ENCODE assay signal across 8 cellular contexts in genomic region chr22:30763815-30764686, GRCh38.
DNase-seq lines count a peak whose midpoint lies in the region; ATAC-seq and TF ChIP-seq lines count a peak whose summit lies in the region.

No MANE protein-coding gene starts in this region.

- H3K36me3 Mint-ChIP-seq in activated CD4-positive, alpha-beta T cell treated with anti-CD3 and anti-CD28 coated beads, Interleukin-2, amount 10 ng/mL, durations not matched to agents 7 days and 5 days (ENCODE audit: low read depth) = no peaks in the 10 kb centered on the region
- H3K36me3 Mint-ChIP-seq in naive B cell = no peaks in the 10 kb centered on the region

- in situ Hi-C loops in GM23248 (cut with MboI) = loop anchor here (5.0 kb wide), 1 partner anchor 158 kb away; no protein-coding TSS in a partner anchor

- no peak overlapping the region for H3K4me2 ChIP-seq in GM23248 (ENCODE audit: unreplicated experiment)

- intact Hi-C loops in thyroid gland (cut with DNase I) = no loop called here

- WGBS in GM23248 (ENCODE audit: low coverage in 1 of 2, low lambda C conversion rate in 2 of 2, missing lambda C conversion rate in 2 of 2), 2 experiments = 52 to 54% methylated on average over 11 to 12 of the region's 12 CpGs
- whole genome bisulfite sequencing in thyroid gland, 2 donors = 38 to 45% methylated on average over 12 of the region's 12 CpGs

- no peaks in the 10 kb centered on the region for H3K9me3 Mint-ChIP-seq in activated CD4-positive, alpha-beta T cell treated with anti-CD3 and anti-CD28 coated beads, Interleukin-2, amount 10 ng/mL, durations not matched to agents 7 days and 5 days
- no peaks in the 10 kb centered on the region for H3K9me3 Mint-ChIP-seq in naive B cell

- H2AFZ ChIP-seq in GM23248 = no peak overlapping the region

- H3F3A ChIP-seq in GM23248 (ENCODE audit: insufficient read depth) = 0 out of 2 replicates have a peak, but pooled peaks cover 3% of the 10 kb centered on the region

- POLR2A ChIA-PET in activated CD4-positive, alpha-beta T cell treated with anti-CD3 and anti-CD28 coated beads, Interleukin-2, amount 10 ng/mL, durations not matched to agents 7 days and 5 days (lab: Charles Lee) = interaction anchor here (0.6 kb wide), 1 partner anchor 18 kb away, joined by 4 read pairs; no protein-coding TSS in a partner anchor

- H3K27ac ChIP-seq in GM23248 (no peak overlapping the region), thyroid gland (no peak overlapping the region)

- H3K27me3 ChIP-seq in GM23248 (replicated peaks; ENCODE audit: insufficient read depth) = no peaks in the 10 kb centered on the region
- H3K27me3 ChIP-seq in thyroid gland = no peaks in the 10 kb centered on the region

- TF ChIP-seq CTCF in epithelial cell of esophagus (IDR thresholded peaks at IDR 0.05; ENCODE audit: insufficient read depth, low read depth, low read length, missing control alignments) = peak; percentile 82
- peak in 4 of 6 experiments; percentile 44 to 67 (median 54) for TF ChIP-seq CTCF in thyroid gland (IDR thresholded peaks at IDR 0.05)

- TF ChIP-seq POLR2A in thyroid gland (IDR thresholded peaks at IDR 0.05) = no peak

- H3K36me3 ChIP-seq in GM23248 (ENCODE audit: low read depth) (no peaks in the 10 kb centered on the region), thyroid gland (no peaks in the 10 kb centered on the region)

- no peaks in the 10 kb centered on the region for H3K4me1 ChIP-seq in GM23248 (ENCODE audit: insufficient read depth)
- H3K4me1 ChIP-seq in thyroid gland = peaks cover 0 to 4% of the 10 kb centered on the region in 2 donors

- ATAC-seq in naive B cell (ENCODE audit: low read depth in 2 of 2) (no peak), GM18502 (IDR thresholded peaks at IDR 0.05; ENCODE audit: poor library complexity, unreplicated experiment) (no peak)

- H3K9me2 ChIP-seq in GM23248 (ENCODE audit: insufficient read depth) = no peaks in the 10 kb centered on the region

- H3K4me3 ChIP-seq in GM23248 = no peak overlapping the region
- H3K4me3 ChIP-seq in epithelial cell of esophagus (ENCODE audit: low read length) = no peak overlapping the region
- no peak overlapping the region for H3K4me3 ChIP-seq in thyroid gland (replicated peaks in 1 of 3)

- no peak overlapping the region for H3K27ac Mint-ChIP-seq in activated CD4-positive, alpha-beta T cell treated with anti-CD3 and anti-CD28 coated beads, Interleukin-2, amount 10 ng/mL, durations not matched to agents 7 days and 5 days
- H3K27ac Mint-ChIP-seq in naive B cell = no peak overlapping the region

- no peaks in the 10 kb centered on the region for H3K27me3 Mint-ChIP-seq in activated CD4-positive, alpha-beta T cell treated with anti-CD3 and anti-CD28 coated beads, Interleukin-2, amount 10 ng/mL, durations not matched to agents 7 days and 5 days
- H3K27me3 Mint-ChIP-seq in naive B cell = peaks cover 0 to 7% (median 7%) of the 10 kb centered on the region in 3 donors

- H3K9me3 ChIP-seq in GM23248 (ENCODE audit: low read depth) (no peaks in the 10 kb centered on the region), thyroid gland (no peaks in the 10 kb centered on the region)

- no peak overlapping the region for H3K4me3 Mint-ChIP-seq in activated CD4-positive, alpha-beta T cell treated with anti-CD3 and anti-CD28 coated beads, Interleukin-2, amount 10 ng/mL, durations not matched to agents 7 days and 5 days
- peak overlapping the region in 1 of 8 donors; percentile 29 for H3K4me3 Mint-ChIP-seq in naive B cell

- H3K4me1 Mint-ChIP-seq in activated CD4-positive, alpha-beta T cell treated with anti-CD3 and anti-CD28 coated beads, Interleukin-2, amount 10 ng/mL, durations not matched to agents 7 days and 5 days = no peaks in the 10 kb centered on the region
- H3K4me1 Mint-ChIP-seq in naive B cell = no peaks in the 10 kb centered on the region

- H3K79me2 ChIP-seq in GM23248 (ENCODE audit: insufficient read depth) = no peaks in the 10 kb centered on the region

- DNase-seq in AG20443 (ENCODE audit: low spot score) (peak; percentile 80), GM23248 (peak; percentile 87), NCI-H2227 treated with DMSO at 0.1 percent for 48 hours (lab: John Stamatoyannopoulos, UW) (peak; percentile 77), epithelial cell of esophagus (ENCODE audit: low read depth) (peak; percentile 96), naive B cell (peak; percentile 19), thyroid gland (peak; percentile 54 to 67)
- peak; percentile 76 for DNase-seq in activated CD4-positive, alpha-beta T cell treated with anti-CD3 and anti-CD28 coated beads, Interleukin-2, amount 10 ng/mL, durations not matched to agents 7 days and 5 days

- CTCF ChIA-PET in activated CD4-positive, alpha-beta T cell treated with anti-CD3 and anti-CD28 coated beads, Interleukin-2, amount 10 ng/mL, durations not matched to agents 7 days and 5 days (lab: Charles Lee) = interaction anchor here (0.6 to 1.8 kb wide), 5 partner anchors 9 to 160 kb away, joined by 3 to 12 read pairs (median 4); no protein-coding TSS in a partner anchor

- H3K9ac ChIP-seq in GM23248 = no peak overlapping the region

- H4K20me1 ChIP-seq in GM23248 (ENCODE audit: insufficient read depth) = no peaks in the 10 kb centered on the region

Comparison
In these comparisons a context has a peak if more than half of its experiments do, and no peak if none do; other contexts are left out.
1. DNase-seq: peak in every context shown above with its lines; median percentile 96 in epithelial cell of esophagus; 87 in GM23248; 80 in AG20443; 77 in NCI-H2227 treated with DMSO at 0.1 percent for 48 hours; 76 in activated CD4-positive, alpha-beta T cell treated with anti-CD3 and anti-CD28 coated beads, Interleukin-2, amount 10 ng/mL, durations not matched to agents 7 days and 5 days; 60 in thyroid gland; 19 in naive B cell.